1 cellular context compared by ENCODE assay signal in the genomic region with DNA sequence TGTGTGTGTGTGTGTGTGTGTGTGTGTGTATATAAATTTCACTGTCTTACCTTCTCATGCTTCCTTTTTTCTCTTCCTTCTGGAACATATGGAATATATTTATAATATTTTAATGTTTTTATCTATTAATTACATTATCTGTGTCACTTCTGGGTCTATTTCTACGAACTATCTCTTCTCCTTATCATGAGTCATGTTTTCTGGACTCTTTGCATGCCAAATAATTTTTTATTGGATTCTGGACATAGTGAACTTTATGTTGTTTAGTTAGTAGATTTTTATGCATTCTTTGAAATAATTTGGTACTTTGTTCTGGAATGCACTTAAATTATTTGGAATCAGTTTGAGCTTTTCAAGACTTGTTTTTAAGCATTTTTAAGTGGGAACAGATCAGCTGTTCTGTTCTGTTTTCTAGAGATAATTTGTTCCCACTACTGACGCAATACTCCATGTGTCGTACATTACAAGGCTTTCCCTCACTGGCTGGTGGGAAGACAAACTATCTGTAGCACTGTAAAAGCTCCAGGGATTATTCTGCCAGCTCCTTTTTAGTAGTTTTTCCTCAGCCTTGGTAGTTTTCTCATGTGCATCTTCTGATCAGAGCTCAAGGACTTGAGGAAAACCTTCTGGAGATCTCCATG.
TF ChIP-seq lines count a peak whose summit lies in the region.

No MANE protein-coding gene starts in this region.

TF ChIP-seq in GM23338, 12 proteins besides CTCF, POLR2A, EP300 and RAD21 (continued from another document):
- TF ChIP-seq, protein P1, sequence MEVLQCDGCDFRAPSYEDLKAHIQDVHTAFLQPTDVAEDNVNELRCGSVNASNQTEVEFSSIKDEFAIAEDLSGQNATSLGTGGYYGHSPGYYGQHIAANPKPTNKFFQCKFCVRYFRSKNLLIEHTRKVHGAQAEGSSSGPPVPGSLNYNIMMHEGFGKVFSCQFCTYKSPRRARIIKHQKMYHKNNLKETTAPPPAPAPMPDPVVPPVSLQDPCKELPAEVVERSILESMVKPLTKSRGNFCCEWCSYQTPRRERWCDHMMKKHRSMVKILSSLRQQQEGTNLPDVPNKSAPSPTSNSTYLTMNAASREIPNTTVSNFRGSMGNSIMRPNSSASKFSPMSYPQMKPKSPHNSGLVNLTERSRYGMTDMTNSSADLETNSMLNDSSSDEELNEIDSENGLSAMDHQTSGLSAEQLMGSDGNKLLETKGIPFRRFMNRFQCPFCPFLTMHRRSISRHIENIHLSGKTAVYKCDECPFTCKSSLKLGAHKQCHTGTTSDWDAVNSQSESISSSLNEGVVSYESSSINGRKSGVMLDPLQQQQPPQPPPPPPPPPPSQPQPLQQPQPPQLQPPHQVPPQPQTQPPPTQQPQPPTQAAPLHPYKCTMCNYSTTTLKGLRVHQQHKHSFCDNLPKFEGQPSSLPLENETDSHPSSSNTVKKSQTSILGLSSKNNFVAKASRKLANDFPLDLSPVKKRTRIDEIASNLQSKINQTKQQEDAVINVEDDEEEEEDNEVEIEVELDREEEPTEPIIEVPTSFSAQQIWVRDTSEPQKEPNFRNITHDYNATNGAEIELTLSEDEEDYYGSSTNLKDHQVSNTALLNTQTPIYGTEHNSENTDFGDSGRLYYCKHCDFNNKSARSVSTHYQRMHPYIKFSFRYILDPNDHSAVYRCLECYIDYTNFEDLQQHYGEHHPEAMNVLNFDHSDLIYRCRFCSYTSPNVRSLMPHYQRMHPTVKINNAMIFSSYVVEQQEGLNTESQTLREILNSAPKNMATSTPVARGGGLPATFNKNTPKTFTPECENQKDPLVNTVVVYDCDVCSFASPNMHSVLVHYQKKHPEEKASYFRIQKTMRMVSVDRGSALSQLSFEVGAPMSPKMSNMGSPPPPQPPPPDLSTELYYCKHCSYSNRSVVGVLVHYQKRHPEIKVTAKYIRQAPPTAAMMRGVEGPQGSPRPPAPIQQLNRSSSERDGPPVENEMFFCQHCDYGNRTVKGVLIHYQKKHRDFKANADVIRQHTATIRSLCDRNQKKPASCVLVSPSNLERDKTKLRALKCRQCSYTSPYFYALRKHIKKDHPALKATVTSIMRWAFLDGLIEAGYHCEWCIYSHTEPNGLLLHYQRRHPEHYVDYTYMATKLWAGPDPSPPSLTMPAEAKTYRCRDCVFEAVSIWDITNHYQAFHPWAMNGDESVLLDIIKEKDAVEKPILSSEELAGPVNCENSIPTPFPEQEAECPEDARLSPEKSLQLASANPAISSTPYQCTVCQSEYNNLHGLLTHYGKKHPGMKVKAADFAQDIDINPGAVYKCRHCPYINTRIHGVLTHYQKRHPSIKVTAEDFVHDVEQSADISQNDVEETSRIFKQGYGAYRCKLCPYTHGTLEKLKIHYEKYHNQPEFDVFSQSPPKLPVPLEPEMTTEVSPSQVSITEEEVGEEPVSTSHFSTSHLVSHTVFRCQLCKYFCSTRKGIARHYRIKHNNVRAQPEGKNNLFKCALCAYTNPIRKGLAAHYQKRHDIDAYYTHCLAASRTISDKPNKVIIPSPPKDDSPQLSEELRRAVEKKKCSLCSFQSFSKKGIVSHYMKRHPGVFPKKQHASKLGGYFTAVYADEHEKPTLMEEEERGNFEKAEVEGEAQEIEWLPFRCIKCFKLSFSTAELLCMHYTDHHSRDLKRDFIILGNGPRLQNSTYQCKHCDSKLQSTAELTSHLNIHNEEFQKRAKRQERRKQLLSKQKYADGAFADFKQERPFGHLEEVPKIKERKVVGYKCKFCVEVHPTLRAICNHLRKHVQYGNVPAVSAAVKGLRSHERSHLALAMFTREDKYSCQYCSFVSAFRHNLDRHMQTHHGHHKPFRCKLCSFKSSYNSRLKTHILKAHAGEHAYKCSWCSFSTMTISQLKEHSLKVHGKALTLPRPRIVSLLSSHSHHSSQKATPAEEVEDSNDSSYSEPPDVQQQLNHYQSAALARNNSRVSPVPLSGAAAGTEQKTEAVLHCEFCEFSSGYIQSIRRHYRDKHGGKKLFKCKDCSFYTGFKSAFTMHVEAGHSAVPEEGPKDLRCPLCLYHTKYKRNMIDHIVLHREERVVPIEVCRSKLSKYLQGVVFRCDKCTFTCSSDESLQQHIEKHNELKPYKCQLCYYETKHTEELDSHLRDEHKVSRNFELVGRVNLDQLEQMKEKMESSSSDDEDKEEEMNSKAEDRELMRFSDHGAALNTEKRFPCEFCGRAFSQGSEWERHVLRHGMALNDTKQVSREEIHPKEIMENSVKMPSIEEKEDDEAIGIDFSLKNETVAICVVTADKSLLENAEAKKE (CRISPR knock-in tag; IDR thresholded peaks at IDR 0.05), result no peak
- no peak for TF ChIP-seq STAT1 (IDR thresholded peaks at IDR 0.05; ENCODE audit: unreplicated experiment)
